ENCODE assay signal across 23 cellular contexts in the genomic region with DNA sequence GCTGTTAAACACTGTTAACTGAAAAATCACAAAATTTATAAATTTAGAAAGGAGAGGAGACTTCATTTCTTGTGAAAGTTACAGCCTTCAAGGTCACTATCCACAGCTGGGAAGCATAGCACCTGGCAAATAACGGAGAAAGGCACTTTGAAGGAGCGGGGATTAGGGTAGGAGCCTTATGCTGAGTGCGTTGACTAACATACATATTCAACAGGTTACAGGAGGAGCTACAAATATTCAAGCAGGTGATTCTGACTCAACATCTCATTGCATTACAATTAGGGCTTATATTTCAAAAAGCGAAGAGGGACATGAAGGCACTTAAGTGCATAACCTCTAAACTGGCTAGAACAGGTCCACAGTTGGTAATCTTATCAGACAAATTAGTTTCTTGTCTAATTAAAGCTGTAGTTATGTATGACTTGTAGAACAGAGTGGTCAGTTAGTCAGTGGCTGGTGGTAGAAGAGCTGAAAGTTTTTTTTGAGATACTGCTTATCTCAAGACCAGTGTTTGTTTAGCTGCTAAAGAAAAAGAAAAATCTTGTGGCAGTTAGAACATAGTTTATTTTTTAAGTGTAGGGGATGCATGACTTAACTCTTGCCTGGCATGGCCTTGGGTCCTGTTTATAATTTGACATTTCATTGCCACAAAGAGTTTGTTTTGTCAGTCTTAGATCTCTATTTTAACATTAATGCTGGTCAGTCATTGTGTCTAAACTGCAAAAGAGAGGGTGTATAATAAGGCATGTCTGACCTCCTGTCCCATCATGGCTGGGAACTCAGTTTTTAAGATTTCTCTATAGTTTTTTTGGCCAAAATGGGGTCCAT.
DNase-seq lines count a peak whose midpoint lies in the region; ATAC-seq, FAIRE-seq and TF ChIP-seq lines count a peak whose summit lies in the region.
"Had no signal": no experiment of that assay in that cellular context is flagged by ENCODE, and none has a peak within 500 bp of the region (broad histone marks: within the 10 kb centered on the region; RNA-seq: fewer than 3 reads in every experiment).

No MANE protein-coding gene starts in this region.

- H2BK15ac ChIP-seq in IMR-90 (ENCODE audit: low read depth, low read length): peak overlapping the region; percentile 87; the same call in 2 of the 3 replicates
- H2BK15ac ChIP-seq in mesenchymal stem cell (ENCODE audit: low read depth, poor library complexity, severe bottlenecking): no peak overlapping the region

- H2BK5ac ChIP-seq in IMR-90 (ENCODE audit: low read depth, low read length, poor library complexity, severe bottlenecking) (peak overlapping the region; percentile 88), mesenchymal stem cell (ENCODE audit: low read depth, low read length, poor library complexity, severe bottlenecking) (no peak overlapping the region)

- peak overlapping the region; percentile 91 for H2BK20ac ChIP-seq in IMR-90 (ENCODE audit: low read depth, low read length)

- intact Hi-C loops in IMR-90 (cut with micrococcal nuclease): loop anchor here (5.0 to 10.0 kb wide), 2 partner anchors 386 to 1657 kb away; no protein-coding TSS in a partner anchor

- dilution Hi-C loops in IMR-90 (cut with HindIII; ENCODE audit: low sequenced_read_pairs, unreplicated experiment): no loop called here

- peak overlapping the region; percentile 69; the same call in 1 of the 2 replicates for H3K18ac ChIP-seq in IMR-90 (ENCODE audit: low read depth, low read length)
- no peak overlapping the region for H3K18ac ChIP-seq in mesenchymal stem cell (ENCODE audit: low read depth in 1 of 2, low read length in 2 of 2)

- H4K91ac ChIP-seq in IMR-90 (ENCODE audit: insufficient read depth, low read depth, low read length): peak overlapping the region; percentile 27; the same call in 1 of the 2 replicates
- no peak overlapping the region for H4K91ac ChIP-seq in mesenchymal stem cell (ENCODE audit: low read length)

- no peak for TF ChIP-seq CTCF in D721Med (IDR thresholded peaks at IDR 0.05; ENCODE audit: insufficient read depth, missing control alignments)
- no peak for TF ChIP-seq CTCF in IMR-90 (conservative IDR thresholded peaks at IDR 0.05; ENCODE audit: low read depth, low read length)
- TF ChIP-seq CTCF in bronchial epithelial cell (IDR thresholded peaks at IDR 0.05; ENCODE audit: insufficient read depth, low read length, severe bottlenecking): no peak

- H3K4me3 Mint-ChIP-seq in activated CD8-positive, alpha-beta T cell treated with anti-CD3 and anti-CD28 coated beads, Interleukin-2, amount 10 ng/mL, durations not matched to agents 7 days and 5 days: no peak overlapping the region
- H3K4me3 Mint-ChIP-seq: memory B cell; stimulated activated memory B cell treated with anti-CD40 and anti-IgM and Interleukin-4, amounts not matched to agents 10 μg/mL and 1 μg/mL and 100 μg/mL, for 72 hours had no signal

- no peaks in the 10 kb centered on the region for H3K27me3 ChIP-seq in IMR-90 (ENCODE audit: control insufficient read depth, insufficient read depth, low read length)
- H3K27me3 ChIP-seq in bronchial epithelial cell (ENCODE audit: control insufficient read depth, insufficient read depth, low read length): no peaks in the 10 kb centered on the region
- no peaks in the 10 kb centered on the region for H3K27me3 ChIP-seq in mesenchymal stem cell (ENCODE audit: control insufficient read depth in 1 of 2, insufficient read depth in 1 of 2, low read length in 2 of 2)
- H3K27me3 ChIP-seq: foreskin keratinocyte, heart right ventricle, suprapubic skin, upper lobe of right lung had no signal

- no peak overlapping the region for H2AK9ac ChIP-seq in IMR-90 (replicated peaks; ENCODE audit: low read depth, low read length, poor library complexity)

- peaks cover 6% of the 10 kb centered on the region for H3K4me1 Mint-ChIP-seq in activated CD8-positive, alpha-beta T cell treated with anti-CD3 and anti-CD28 coated beads, Interleukin-2, amount 10 ng/mL, durations not matched to agents 7 days and 5 days (ENCODE audit: low read depth)
- H3K4me1 Mint-ChIP-seq: memory B cell had no signal

- peaks cover 14% of the 10 kb centered on the region for H3K27me3 Mint-ChIP-seq in activated CD8-positive, alpha-beta T cell treated with anti-CD3 and anti-CD28 coated beads, Interleukin-2, amount 10 ng/mL, durations not matched to agents 7 days and 5 days (ENCODE audit: low read depth)
- H3K27me3 Mint-ChIP-seq: memory B cell had no signal

- H3K9me3 ChIP-seq in IMR-90 (ENCODE audit: control insufficient read depth, insufficient read depth, low read length): peaks cover 4% of the 10 kb centered on the region; the same call in 1 of the 2 replicates
- H3K9me3 ChIP-seq in mesenchymal stem cell (ENCODE audit: control insufficient read depth, low read length): peaks cover 4% of the 10 kb centered on the region
- H3K9me3 ChIP-seq: upper lobe of right lung had no signal

- no peak for TF ChIP-seq RAD21 in IMR-90 (IDR thresholded peaks at IDR 0.05; ENCODE audit: low read length)

- ATAC-seq in IMR-90 (ENCODE audit: low read depth): peak; percentile 51
- ATAC-seq in activated CD8-positive, alpha-beta T cell treated with anti-CD3 and anti-CD28 coated beads, Interleukin-2, amount 10 ng/mL, durations not matched to agents 7 days and 5 days: no peak
- ATAC-seq: foreskin keratinocyte; Right ventricle myocardium inferior; sciatic nerve; stimulated activated memory B cell treated with anti-CD40 and anti-IgM and Interleukin-4, amounts not matched to agents 10 μg/mL and 1 μg/mL and 100 μg/mL, for 72 hours; upper lobe of right lung had no signal

- peak overlapping the region; percentile 56; the same call in 1 of the 2 replicates for H3K14ac ChIP-seq in IMR-90 (replicated peaks; ENCODE audit: low read depth, low read length)
- H3K14ac ChIP-seq in mesenchymal stem cell (ENCODE audit: low read length in 2 of 2): no peak overlapping the region

- WGBS in IMR-90 (ENCODE audit: extremely low coverage in 2 of 2, insufficient read length in 1 of 2), 2 experiments: no CpG with 5 or more reads among the region's 4 CpGs
- 93% methylated on average over 3 of the region's 4 CpGs for WGBS in mesenchymal stem cell

- peak overlapping the region; percentile 10; the same call in 1 of the 2 replicates for H3K4me2 ChIP-seq in IMR-90 (ENCODE audit: low read depth, low read length)
- no peak overlapping the region for H3K4me2 ChIP-seq in mesenchymal stem cell (ENCODE audit: low read length, poor library complexity, severe bottlenecking)
- H3K4me2 ChIP-seq: KMS-11, PC-9 had no signal

- H4K5ac ChIP-seq in IMR-90 (ENCODE audit: low read depth, low read length): peak overlapping the region; percentile 49; the same call in 1 of the 2 replicates

- no peak overlapping the region for H2AFZ ChIP-seq in IMR-90 (replicated peaks; ENCODE audit: low read length, poor library complexity)
- H2AFZ ChIP-seq in mesenchymal stem cell (ENCODE audit: low read depth, low read length): no peak overlapping the region
- H2AFZ ChIP-seq: PC-9 had no signal

- FAIRE-seq in D721Med (lab: Jason Lieb, UNC) (peak; percentile 81), bronchial epithelial cell (lab: Jason Lieb, UNC) (no peak)

- H3K27ac Mint-ChIP-seq in activated CD8-positive, alpha-beta T cell treated with anti-CD3 and anti-CD28 coated beads, Interleukin-2, amount 10 ng/mL, durations not matched to agents 7 days and 5 days: no peak overlapping the region
- H3K27ac Mint-ChIP-seq: memory B cell; stimulated activated memory B cell treated with anti-CD40 and anti-IgM and Interleukin-4, amounts not matched to agents 10 μg/mL and 1 μg/mL and 100 μg/mL, for 72 hours had no signal

- H4K20me1 ChIP-seq in IMR-90 (ENCODE audit: insufficient read depth, low read length): no peaks in the 10 kb centered on the region

- H3K4me3 ChIP-seq in IMR-90 (ENCODE audit: insufficient read depth, low read depth, low read length): no peak overlapping the region
- H3K4me3 ChIP-seq in bronchial epithelial cell (ENCODE audit: low read depth, low read length): no peak overlapping the region
- H3K4me3 ChIP-seq in mesenchymal stem cell (ENCODE audit: insufficient read depth in 1 of 2, low read depth in 1 of 2, low read length in 2 of 2): no peak overlapping the region
- H3K4me3 ChIP-seq: heart right ventricle, PC-9, suprapubic skin, upper lobe of right lung had no signal

- H2BK120ac ChIP-seq in IMR-90 (ENCODE audit: low read depth, low read length) (peak overlapping the region; percentile 82), mesenchymal stem cell (ENCODE audit: low read depth, low read length) (no peak overlapping the region)

- H4K8ac ChIP-seq in IMR-90 (ENCODE audit: low read depth in 2 of 2, low read length in 2 of 2) (peak overlapping the region in 1 of 2 experiments; percentile 63; a peak in 1 of 4 replicates), mesenchymal stem cell (ENCODE audit: low read length) (no peak overlapping the region)

- H3K36me3 ChIP-seq in IMR-90 (ENCODE audit: control insufficient read depth, insufficient read depth, low read length): no peaks in the 10 kb centered on the region
- H3K36me3 ChIP-seq in bronchial epithelial cell (ENCODE audit: control insufficient read depth, insufficient read depth, low read length): no peaks in the 10 kb centered on the region
- no peaks in the 10 kb centered on the region for H3K36me3 ChIP-seq in mesenchymal stem cell (ENCODE audit: control insufficient read depth in 1 of 2, insufficient read depth in 2 of 2, low read depth in 1 of 2, low read length in 2 of 2)
- H3K36me3 ChIP-seq: heart right ventricle, suprapubic skin, upper lobe of right lung, WERI-Rb-1 had no signal

- no peaks in the 10 kb centered on the region for H3K36me3 Mint-ChIP-seq in activated CD8-positive, alpha-beta T cell treated with anti-CD3 and anti-CD28 coated beads, Interleukin-2, amount 10 ng/mL, durations not matched to agents 7 days and 5 days (ENCODE audit: low read depth)
- H3K36me3 Mint-ChIP-seq: memory B cell; stimulated activated memory B cell treated with anti-CD40 and anti-IgM and Interleukin-4, amounts not matched to agents 10 μg/mL and 1 μg/mL and 100 μg/mL, for 72 hours had no signal

- in situ Hi-C loops in IMR-90 (cut with MboI; ENCODE audit: low sequenced_read_pairs): loop anchor here (10.0 kb wide), 2 partner anchors 166 to 616 kb away; no protein-coding TSS in a partner anchor

- POLR2A ChIA-PET in IMR-90 (lab: Charles Lee; ENCODE audit: unreplicated experiment): no interaction called here
- POLR2A ChIA-PET in activated CD8-positive, alpha-beta T cell treated with anti-CD3 and anti-CD28 coated beads, Interleukin-2, amount 10 ng/mL, durations not matched to agents 7 days and 5 days (lab: Charles Lee): no interaction called here

- no TSS peak for BruUV-seq in IMR-90 (replicated peaks; lab: Mats Ljungman, UMichigan)

- H3K4ac ChIP-seq in IMR-90 (ENCODE audit: low read depth, low read length) (peak overlapping the region; percentile 82), mesenchymal stem cell (ENCODE audit: low read depth in 1 of 2, low read length in 2 of 2) (no peak overlapping the region)

- CTCF ChIA-PET in IMR-90 (lab: Yijun Ruan, JAX): interaction anchor here (0.6 to 3.0 kb wide), 14 partner anchors 12 to 1129 kb away, joined by 3 to 43 read pairs (median 4); no protein-coding TSS in a partner anchor
- CTCF ChIA-PET in activated CD8-positive, alpha-beta T cell treated with anti-CD3 and anti-CD28 coated beads, Interleukin-2, amount 10 ng/mL, durations not matched to agents 7 days and 5 days (lab: Charles Lee): interaction anchor here (1.4 to 2.7 kb wide), 2 partner anchors 47 to 167 kb away, joined by 4 to 9 read pairs; no protein-coding TSS in a partner anchor

- peaks cover 2% of the 10 kb centered on the region; the same call in 1 of the 2 replicates for H3K9me1 ChIP-seq in IMR-90 (ENCODE audit: insufficient read depth, low read length)

- peak overlapping the region; percentile 93 for H2AK5ac ChIP-seq in IMR-90 (ENCODE audit: low read depth, low read length)
- H2AK5ac ChIP-seq in mesenchymal stem cell (ENCODE audit: low read length, severe bottlenecking): no peak overlapping the region

- H3K23ac ChIP-seq in IMR-90 (ENCODE audit: low read depth, low read length) (no peak overlapping the region), mesenchymal stem cell (ENCODE audit: low read length in 2 of 2) (no peak overlapping the region)

- no peak overlapping the region for H2BK12ac ChIP-seq in mesenchymal stem cell (ENCODE audit: low read length in 2 of 2)

- no peak overlapping the region for H3K27ac ChIP-seq in IMR-90 (ENCODE audit: insufficient read depth, low read length)
- no peak overlapping the region for H3K27ac ChIP-seq in mesenchymal stem cell (ENCODE audit: low read length, poor library complexity, severe bottlenecking)
- H3K27ac ChIP-seq: foreskin keratinocyte, KMS-11, PC-9, suprapubic skin, upper lobe of right lung, WERI-Rb-1 had no signal

- no peaks in the 10 kb centered on the region for H3K79me1 ChIP-seq in IMR-90 (ENCODE audit: low read depth in 1 of 2, low read length in 2 of 2)
- H3K79me1 ChIP-seq in mesenchymal stem cell (replicated peaks; ENCODE audit: low read length, poor library complexity, severe bottlenecking): no peaks in the 10 kb centered on the region

- no peak overlapping the region for H3K9ac ChIP-seq in IMR-90 (ENCODE audit: low read depth, low read length)
- peak overlapping the region; percentile 64 for H3K9ac ChIP-seq in mesenchymal stem cell (ENCODE audit: low read length)
- H3K9ac ChIP-seq: KMS-11 had no signal

- peak overlapping the region; percentile 35; the same call in 1 of the 2 replicates for H3K56ac ChIP-seq in IMR-90 (ENCODE audit: extremely low read depth, insufficient read depth, low read length)

- peaks cover 4% of the 10 kb centered on the region for H3K9me3 Mint-ChIP-seq in activated CD8-positive, alpha-beta T cell treated with anti-CD3 and anti-CD28 coated beads, Interleukin-2, amount 10 ng/mL, durations not matched to agents 7 days and 5 days (ENCODE audit: insufficient read depth)

- peaks cover 6% of the 10 kb centered on the region for H3K4me1 ChIP-seq in IMR-90 (ENCODE audit: control insufficient read depth, insufficient read depth, low read length)
- no peaks in the 10 kb centered on the region for H3K4me1 ChIP-seq in mesenchymal stem cell (ENCODE audit: control insufficient read depth, insufficient read depth, low read depth, low read length)
- H3K4me1 ChIP-seq: suprapubic skin, upper lobe of right lung had no signal

- DNase-seq in D721Med (ENCODE audit: insufficient read length, low spot score) (no peak), IMR-90 (peak; percentile 44), bronchial epithelial cell (ENCODE audit: low read depth) (peak; percentile 82), mesenchymal stem cell (peak; percentile 46), NCI-H2107 (lab: John Stamatoyannopoulos, UW) (no peak)
- no peak for DNase-seq in stimulated activated naive CD4-positive, alpha-beta T cell (lab: John Stamatoyannopoulos, UW)
- DNase-seq in activated CD8-positive, alpha-beta T cell treated with anti-CD3 and anti-CD28 coated beads, Interleukin-2, amount 10 ng/mL, durations not matched to agents 7 days and 5 days: no peak
- DNase-seq: activated CD4-positive, alpha-beta T cell treated with anti-CD3 and anti-CD28 coated beads, Interleukin-2, amount 50 U/mL, for 1 hour; activated naive CD4-positive, alpha-beta T cell treated with Interleukin-2 at 50 U/mL for 16 hours; foreskin keratinocyte; heart right ventricle; MV-4-11; NCI-H1436 treated with DMSO at 0.1 percent for 48 hours; PC-9; stimulated activated CD4-positive, alpha-beta T cell treated with anti-CD3 and anti-CD28 coated beads, Interleukin-4, amount 100 ng/mL, for 4 hours; upper lobe of right lung; WERI-Rb-1 had no signal

- TF ChIP-seq POLR2A in IMR-90 (IDR thresholded peaks at IDR 0.05; ENCODE audit: low read depth, low read length): no peak

Comparison
In these comparisons a context has a peak if more than half of its experiments do, and no peak if none do; other contexts are left out.
1. DNase-seq: peak in IMR-90 (single experiment), bronchial epithelial cell (single experiment) and mesenchymal stem cell (single experiment); none in D721Med (single experiment), NCI-H2107 (single experiment), stimulated activated naive CD4-positive, alpha-beta T cell (0 of 6) and activated CD8-positive, alpha-beta T cell treated with anti-CD3 and anti-CD28 coated beads, Interleukin-2, amount 10 ng/mL, durations not matched to agents 7 days and 5 days (single experiment).